Comparison of ENCODE assay signal across 8 cellular contexts in genomic region chr11:69048718-69049489, GRCh38. TPM values are rescaled to one million over a fixed set of nuclear protein-coding genes. Genes with fewer than 3 reads are reported as not detected.
DNase-seq lines count a peak whose midpoint lies in the region; ATAC-seq and TF ChIP-seq lines count a peak whose summit lies in the region.

Gene TPCN2 (plus strand): TSS chr11:69048932. CDS start chr11:69048998, 66 bp downstream.

- H3K27ac Mint-ChIP-seq in T-helper 17 cell = peak within 1 kb of the TSS; percentile 86

- H3K36me3 ChIP-seq in right atrium auricular region = no peaks in the 10 kb centered on the region
- peaks cover 0 to under 1% of the 10 kb centered on the region in 2 donors for H3K36me3 ChIP-seq in psoas muscle (ENCODE audit: insufficient read depth in 1 of 2, low read depth in 1 of 2)
- no peaks in the 10 kb centered on the region for H3K36me3 ChIP-seq in urinary bladder (ENCODE audit: insufficient read depth)

- H3K27ac ChIP-seq in right atrium auricular region (peak within 1 kb of the TSS; percentile 93 to 96), psoas muscle (peak within 1 kb of the TSS; percentile 77), urinary bladder (ENCODE audit: low read depth) (peak within 1 kb of the TSS; percentile 69)

- H3K4me3 Mint-ChIP-seq in T-helper 17 cell = peak within 1 kb of the TSS; percentile 80

- peaks cover 5% of the 10 kb centered on the region for H3K27me3 Mint-ChIP-seq in T-helper 17 cell

- H3K4me3 ChIP-seq in right atrium auricular region (peak within 1 kb of the TSS; percentile 97 to 100), psoas muscle (peak within 1 kb of the TSS; percentile 81), urinary bladder (ENCODE audit: low read depth, low read length) (peak within 1 kb of the TSS; percentile 82)

- peaks cover 0 to 51% of the 10 kb centered on the region in 2 donors for H3K4me1 ChIP-seq in right atrium auricular region
- peaks cover 26% of the 10 kb centered on the region for H3K4me1 ChIP-seq in psoas muscle
- peaks cover 2% of the 10 kb centered on the region for H3K4me1 ChIP-seq in urinary bladder (ENCODE audit: insufficient read depth)

- WGBS in psoas muscle, 3 donors = 0 to 1% (median 1%) methylated on average over 63 to 76 of the region's 76 CpGs
- WGBS in urinary bladder = under 1% methylated on average over 76 of the region's 76 CpGs

- H3K4me1 Mint-ChIP-seq in T-helper 17 cell = peaks cover 16% of the 10 kb centered on the region

- no peaks in the 10 kb centered on the region for H3K36me3 Mint-ChIP-seq in T-helper 17 cell (ENCODE audit: low read depth)

- ATAC-seq in GM18498 (IDR thresholded peaks at IDR 0.05; ENCODE audit: unreplicated experiment) (peak; percentile 94), HG02885 (IDR thresholded peaks at IDR 0.05; ENCODE audit: poor library complexity, unreplicated experiment) (peak; percentile 85), T-helper 17 cell (peak; percentile 99), psoas muscle (peak; percentile 95 to 98 (median 96))

- H3K27me3 ChIP-seq in right atrium auricular region (no peaks in the 10 kb centered on the region), psoas muscle (ENCODE audit: insufficient read depth in 3 of 3, low read length in 2 of 3) (no peaks in the 10 kb centered on the region)

- H3K9me3 ChIP-seq in T-helper 17 cell (ENCODE audit: control insufficient read depth, low read length, poor library complexity, severe bottlenecking) = no peaks in the 10 kb centered on the region
- no peaks in the 10 kb centered on the region for H3K9me3 ChIP-seq in right atrium auricular region
- H3K9me3 ChIP-seq in psoas muscle = no peaks in the 10 kb centered on the region

- intact Hi-C loops in psoas muscle (cut with DNase I) = loop anchor here in 1 of 2 donors (10.0 kb wide), 2 partner anchors 144 to 204 kb away; partner anchors contain the start of genes CPT1A, IGHMBP2 and MRPL21

- peak; percentile 84 to 88 for DNase-seq in NCI-H187 (lab: John Stamatoyannopoulos, UW)
- peak; percentile 82 to 91 (median 90) for DNase-seq in T-helper 17 cell
- peak in 55 of 56 donors; percentile 61 to 96 (median 88) for DNase-seq in amygdala (lab: John Stamatoyannopoulos, UW)
- DNase-seq in right atrium auricular region (ENCODE audit: low spot score) = peak; percentile 93
- peak; percentile 94 to 95 for DNase-seq in psoas muscle

- no peak for TF ChIP-seq CTCF in right atrium auricular region (IDR thresholded peaks at IDR 0.05)
- no peak for TF ChIP-seq CTCF in psoas muscle (IDR thresholded peaks at IDR 0.05)

RNA-seq across cellular contexts. Expression of gene TPCN2, which starts in this region (rescaled TPM):
- total RNA-seq in T-helper 17 cell (10 to 100 TPM in 1 of 2 donors, 1 to 10 TPM in 1; 9.1 to 16.4 TPM), right atrium auricular region (1 to 10 TPM; 4.2 to 5.3 TPM), psoas muscle (1 to 10 TPM; 3.5 to 6.0 (median 3.9) TPM), urinary bladder (14.0 TPM)
- polyA plus RNA-seq in psoas muscle (1 to 10 TPM; 2.2 to 3.1 (median 3.1) TPM), urinary bladder (14.4 TPM)

Comparison
In these comparisons a context has a peak if more than half of its experiments do, and no peak if none do; other contexts are left out.
1. Peak in every context shown above with its lines: DNase-seq, ATAC-seq, H3K4me3 ChIP-seq and H3K27ac ChIP-seq.